8 cellular contexts compared by ENCODE assay signal in the genomic region with DNA sequence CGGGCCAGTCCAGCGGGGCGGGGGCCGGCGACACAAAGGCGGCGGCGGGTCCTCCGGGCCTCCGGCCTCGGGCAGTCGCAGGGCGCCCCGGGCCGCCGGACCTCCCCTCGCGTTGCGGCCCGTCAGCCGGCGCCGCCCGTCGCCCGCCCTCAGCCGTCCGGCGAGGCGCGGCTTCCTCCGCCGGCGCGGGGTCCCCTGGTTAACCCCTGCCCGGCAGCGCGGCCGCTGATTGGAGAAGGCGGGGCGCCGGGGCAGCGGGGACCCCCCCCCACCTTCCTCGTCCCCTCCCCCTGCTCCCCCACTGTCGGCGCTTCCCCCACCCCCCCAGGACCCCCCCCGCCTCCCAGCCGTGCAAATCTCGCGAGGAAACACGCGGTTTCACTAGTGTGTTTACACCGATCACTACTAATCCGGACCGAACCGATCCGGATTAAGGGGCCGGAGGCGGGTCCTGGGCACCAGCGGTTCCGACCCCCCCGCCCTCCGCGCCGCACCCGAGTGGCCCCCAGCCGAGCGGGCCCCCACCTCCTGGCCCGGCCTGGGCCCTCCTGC. TPM values are rescaled to one million over a fixed set of nuclear protein-coding genes. Genes with fewer than 3 reads are reported as not detected.
DNase-seq lines count a peak whose midpoint lies in the region; ATAC-seq, FAIRE-seq and TF ChIP-seq lines count a peak whose summit lies in the region.
"Not testable (repeated sequence)": the region's sequence is repeated elsewhere in the genome, so short reads cannot be mapped to it uniquely, and the experiment has no call there.

TLK2 (plus strand) TSS at position 402 of the 552 bp plus-strand sequence. CDS start 2,301 bp downstream, outside the sequence.

- not testable (repeated sequence) for H3K27me3 Mint-ChIP-seq in T-helper 2 cell treated with Interferon-gamma antibody and Interleukin-4, amounts not matched to agents 5 μg/mL and 100 μg/mL, for 36 hours (ENCODE audit: low read depth)

- H3K9me3 ChIP-seq in tibial nerve: not testable (repeated sequence)

- H3K36me3 ChIP-seq in tibial nerve: peaks cover 0 to 14% (median 0%) of the 10 kb centered on the region in 3 donors

- TF ChIP-seq POLR2A in GM12892 (IDR thresholded peaks at IDR 0.05; ENCODE audit: low read depth, low read length): peak; percentile 85
- TF ChIP-seq POLR2A in tibial nerve (IDR thresholded peaks at IDR 0.05): peak in 1 of 2 donors; percentile 41

- peaks cover 22% of the 10 kb centered on the region for H3K4me1 Mint-ChIP-seq in T-helper 2 cell treated with Interferon-gamma antibody and Interleukin-4, amounts not matched to agents 5 μg/mL and 100 μg/mL, for 36 hours (ENCODE audit: low read depth)

- not testable (repeated sequence) for TF ChIP-seq EP300 in tibial nerve (IDR thresholded peaks at IDR 0.05)

- TF ChIP-seq CTCF in tibial nerve (IDR thresholded peaks at IDR 0.05): peak in 1 of 5 experiments; percentile 11

- ATAC-seq in HG02798 (IDR thresholded peaks at IDR 0.05; ENCODE audit: poor library complexity, unreplicated experiment) (peak; percentile 83), left cardiac atrium (peak; percentile 86 to 88)

- H3K27me3 ChIP-seq in tibial nerve: not testable (repeated sequence)

- not testable (repeated sequence) for H3K9me3 Mint-ChIP-seq in T-helper 2 cell treated with Interferon-gamma antibody and Interleukin-4, amounts not matched to agents 5 μg/mL and 100 μg/mL, for 36 hours

- peak within 1 kb of the TSS; percentile 94 to 97 (median 96) for H3K27ac ChIP-seq in tibial nerve

- H3K27ac Mint-ChIP-seq in T-helper 2 cell treated with Interferon-gamma antibody and Interleukin-4, amounts not matched to agents 5 μg/mL and 100 μg/mL, for 36 hours: peak within 1 kb of the TSS; percentile 90

- peak within 1 kb of the TSS; percentile 93 for H3K4me3 Mint-ChIP-seq in T-helper 2 cell treated with Interferon-gamma antibody and Interleukin-4, amounts not matched to agents 5 μg/mL and 100 μg/mL, for 36 hours

- DNase-seq in GM12892 (ENCODE audit: insufficient read length) (peak; percentile 89), NCI-H146 (lab: John Stamatoyannopoulos, UW) (peak; percentile 86), amniotic stem cell (lab: John Stamatoyannopoulos, UW) (peak; percentile 38), left cardiac atrium (peak; percentile 87), posterior cingulate gyrus (peak; percentile 39 to 95 (median 66)), tibial nerve (ENCODE audit: low spot score in 2 of 2) (peak; percentile 37 to 50)
- peak; percentile 79 for DNase-seq in T-helper 2 cell treated with Interferon-gamma antibody and Interleukin-4, amounts not matched to agents 5 μg/mL and 100 μg/mL, for 36 hours (ENCODE audit: low spot score)

- peak within 1 kb of the TSS; percentile 76 to 87 (median 80) for H3K4me3 ChIP-seq in tibial nerve

- 0 to 1% methylated on average over 4 to 36 of the region's 69 CpGs for WGBS in tibial nerve, 2 donors

- FAIRE-seq in GM12892 (lab: Jason Lieb, UNC): not testable (repeated sequence)

- intact Hi-C loops in left cardiac atrium (cut with DNase I); posterior cingulate gyrus (cut with DNase I): not testable (repeated sequence)

- peaks cover 16% of the 10 kb centered on the region for H3K36me3 Mint-ChIP-seq in T-helper 2 cell treated with Interferon-gamma antibody and Interleukin-4, amounts not matched to agents 5 μg/mL and 100 μg/mL, for 36 hours (ENCODE audit: low read depth)

- H3K4me1 ChIP-seq in tibial nerve: peaks cover 4 to 39% (median 16%) of the 10 kb centered on the region in 4 donors

RNA-seq across cellular contexts. Expression of gene TLK2, which starts in this region (rescaled TPM):
- 23.6 TPM for polyA plus RNA-seq in GM12892 (2012; ENCODE audit: missing spikeins)
- total RNA-seq in left cardiac atrium (10 to 100 TPM; 25.5 to 26.1 TPM), tibial nerve (10 to 100 TPM; 30.3 to 66.0 (median 38.7) TPM)

Comparison
In these comparisons a context has a peak if more than half of its experiments do, and no peak if none do; other contexts are left out.
1. Peak in every context shown above with its lines: DNase-seq, ATAC-seq, H3K4me3 ChIP-seq and H3K27ac ChIP-seq.
2. DNase-seq: peak in every context shown above with its lines; median percentile 89 in GM12892; 87 in left cardiac atrium; 86 in NCI-H146; 79 in T-helper 2 cell treated with Interferon-gamma antibody and Interleukin-4, amounts not matched to agents 5 μg/mL and 100 μg/mL, for 36 hours; 66 in posterior cingulate gyrus; 44 in tibial nerve; 38 in amniotic stem cell.